Comparison of ENCODE assay signal across 16 cellular contexts in genomic region chr2:224134003-224134734, GRCh38.
DNase-seq lines count a peak whose midpoint lies in the region; ATAC-seq and TF ChIP-seq lines count a peak whose summit lies in the region.
"Had no signal": no experiment of that assay in that cellular context is flagged by ENCODE, and none has a peak within 500 bp of the region (broad histone marks: within the 10 kb centered on the region; RNA-seq: fewer than 3 reads in every experiment).

No MANE protein-coding gene starts in this region.

- H3K27me3 ChIP-seq in SK-N-SH (ENCODE audit: insufficient read depth), result no peaks in the 10 kb centered on the region
- H3K27me3 ChIP-seq in GM23338 (ENCODE audit: insufficient read depth), result no peaks in the 10 kb centered on the region
- no peaks in the 10 kb centered on the region for H3K27me3 ChIP-seq in mesendoderm (ENCODE audit: insufficient read depth, low read length, poor library complexity)
- H3K27me3 ChIP-seq: BLaER1 had no signal

- no peak overlapping the region for H3K23ac ChIP-seq in mesendoderm (ENCODE audit: low read length)

- H2AK5ac ChIP-seq in mesendoderm (ENCODE audit: low read length), result no peak overlapping the region

- H3K36me3 ChIP-seq in SK-N-SH (replicated peaks in 1 of 2; ENCODE audit: control insufficient read depth in 1 of 2, insufficient read depth in 2 of 2, low read length in 1 of 2) (no peaks in the 10 kb centered on the region), GM23338 (ENCODE audit: insufficient read depth) (no peaks in the 10 kb centered on the region), mesendoderm (ENCODE audit: control insufficient read depth, insufficient read depth, low read length) (no peaks in the 10 kb centered on the region)
- H3K36me3 ChIP-seq: BLaER1, HAP-1 had no signal

- no peak overlapping the region for H3K4ac ChIP-seq in mesendoderm (ENCODE audit: low read depth, low read length)

- H3K27me3 Mint-ChIP-seq in GM23338 (ENCODE audit: insufficient read depth, low read depth, poor library complexity) (peaks cover 3% of the 10 kb centered on the region), progenitor cell of endocrine pancreas (no peaks in the 10 kb centered on the region)

- H3K9me2 ChIP-seq in SK-N-SH (no peaks in the 10 kb centered on the region), GM23338 (ENCODE audit: insufficient read depth) (no peaks in the 10 kb centered on the region; the same call in 1 of the 2 replicates)

- no peak overlapping the region for H2BK5ac ChIP-seq in mesendoderm (ENCODE audit: low read length)

- no peak for TF ChIP-seq EP300 in SK-N-SH (IDR thresholded peaks at IDR 0.05; ENCODE audit: borderline replicate concordance in 1 of 2, low read depth in 1 of 2, low read length in 1 of 2)

- CTCF ChIA-PET in SK-N-SH (lab: Yijun Ruan, JAX), result no interaction called here

- H3K9ac ChIP-seq in SK-N-SH, result no peak overlapping the region
- H3K9ac ChIP-seq in mesendoderm (ENCODE audit: low read length), result no peak overlapping the region
- H3K9ac ChIP-seq: BLaER1 had no signal

- no peak overlapping the region for H4K8ac ChIP-seq in mesendoderm (ENCODE audit: low read depth, low read length)

- peak; percentile 49; the same call in 1 of the 3 replicates for ATAC-seq in SK-N-SH treated with all-trans-retinoic acid at 6 μM for 48 hours
- ATAC-seq in GM23338, result no peak

- H3F3A ChIP-seq in SK-N-SH (replicated peaks; ENCODE audit: insufficient read depth) (peaks cover 6% of the 10 kb centered on the region), GM23338 (replicated peaks; ENCODE audit: low read depth) (no peaks in the 10 kb centered on the region)

- H3K79me1 ChIP-seq in mesendoderm (ENCODE audit: low read length), result no peaks in the 10 kb centered on the region

- no peak overlapping the region for H4K5ac ChIP-seq in mesendoderm (ENCODE audit: low read length)

- WGBS in SK-N-SH (ENCODE audit: low lambda C conversion rate), result 85% methylated on average over 4 of the region's 4 CpGs
- WGBS in mesendoderm (ENCODE audit: extremely low coverage, insufficient coverage, low lambda C conversion rate), result no CpG with 5 or more reads among the region's 4 CpGs

- H4K20me1 ChIP-seq in SK-N-SH (ENCODE audit: insufficient read depth) (no peaks in the 10 kb centered on the region), GM23338 (replicated peaks; ENCODE audit: insufficient read depth) (no peaks in the 10 kb centered on the region)
- H4K20me1 ChIP-seq: BLaER1 had no signal

- DNase-seq in SK-N-SH (no peak), GM23338 (ENCODE audit: low spot score) (no peak), mesendoderm (peak; percentile 40), hepatic stellate cell (ENCODE audit: low spot score) (no peak), substantia nigra (lab: John Stamatoyannopoulos, UW) (no peak), ACHN (no peak), progenitor cell of endocrine pancreas (ENCODE audit: low spot score, unreplicated experiment) (no peak)
- DNase-seq: AML-193; Caco-2; CD8-positive, alpha-beta memory T cell; KG1 had no signal

- no peaks in the 10 kb centered on the region for H3K9me3 ChIP-seq in SK-N-SH
- H3K9me3 ChIP-seq: BLaER1, Caco-2, HAP-1 had no signal

- H3K36me3 Mint-ChIP-seq in GM23338 (ENCODE audit: low read depth) (no peaks in the 10 kb centered on the region), progenitor cell of endocrine pancreas (ENCODE audit: insufficient read depth) (no peaks in the 10 kb centered on the region)
- H3K36me3 Mint-ChIP-seq: CD8-positive, alpha-beta memory T cell had no signal

- H3K4me1 Mint-ChIP-seq in GM23338 (peaks cover 3% of the 10 kb centered on the region; the same call in 2 of the 3 replicates), progenitor cell of endocrine pancreas (ENCODE audit: low read depth) (no peaks in the 10 kb centered on the region)
- H3K4me1 Mint-ChIP-seq: CD8-positive, alpha-beta memory T cell; IgD-negative memory B cell had no signal

- no peak overlapping the region for H2BK120ac ChIP-seq in mesendoderm (ENCODE audit: low read depth, low read length)

- no peak for TF ChIP-seq CTCF in SK-N-SH (IDR thresholded peaks at IDR 0.05)
- TF ChIP-seq CTCF in GM23338 (conservative IDR thresholded peaks at IDR 0.05; ENCODE audit: low read depth in 2 of 2), result no peak
- TF ChIP-seq CTCF in progenitor cell of endocrine pancreas (IDR thresholded peaks at IDR 0.05; ENCODE audit: unreplicated experiment), result no peak

- H3K79me2 ChIP-seq in SK-N-SH (ENCODE audit: insufficient read depth) (no peaks in the 10 kb centered on the region), GM23338 (replicated peaks; ENCODE audit: insufficient read depth) (no peaks in the 10 kb centered on the region), mesendoderm (ENCODE audit: control insufficient read depth, insufficient read depth, low read length) (no peaks in the 10 kb centered on the region)

- H3K4me3 Mint-ChIP-seq in GM23338, result no peak overlapping the region
- H3K4me3 Mint-ChIP-seq in progenitor cell of endocrine pancreas (ENCODE audit: low read depth), result no peak overlapping the region
- H3K4me3 Mint-ChIP-seq: CD8-positive, alpha-beta memory T cell; IgD-negative memory B cell had no signal

- H3K27ac Mint-ChIP-seq in GM23338, result no peak overlapping the region
- H3K27ac Mint-ChIP-seq in progenitor cell of endocrine pancreas, result no peak overlapping the region
- H3K27ac Mint-ChIP-seq: CD8-positive, alpha-beta memory T cell; IgD-negative memory B cell had no signal

- H3K4me3 ChIP-seq in SK-N-SH (ENCODE audit: low read depth in 2 of 2, low read length in 1 of 2), result no peak overlapping the region
- H3K4me3 ChIP-seq in GM23338, result no peak overlapping the region
- H3K4me3 ChIP-seq in mesendoderm (ENCODE audit: low read length), result no peak overlapping the region
- H3K4me3 ChIP-seq: BLaER1, HAP-1 had no signal

- H3K9me3 Mint-ChIP-seq in GM23338 (no peaks in the 10 kb centered on the region), progenitor cell of endocrine pancreas (ENCODE audit: low read depth) (peaks cover 4% of the 10 kb centered on the region)
- H3K9me3 Mint-ChIP-seq: CD8-positive, alpha-beta memory T cell had no signal

- POLR2A ChIA-PET in SK-N-SH (lab: Yijun Ruan, JAX), result no interaction called here

- peaks cover 0 to 8% of the 10 kb centered on the region in 2 experiments; a peak in 1 of 4 replicates for H3K4me1 ChIP-seq in SK-N-SH (ENCODE audit: control insufficient read depth in 1 of 2, insufficient read depth in 2 of 2, low read depth in 1 of 2, low read length in 1 of 2)
- no peaks in the 10 kb centered on the region for H3K4me1 ChIP-seq in GM23338 (ENCODE audit: insufficient read depth)
- no peaks in the 10 kb centered on the region for H3K4me1 ChIP-seq in mesendoderm (ENCODE audit: control insufficient read depth, low read depth, low read length)
- H3K4me1 ChIP-seq: BLaER1, Caco-2, HAP-1 had no signal

- H2AFZ ChIP-seq in SK-N-SH (ENCODE audit: low read depth) (no peak overlapping the region), GM23338 (peak overlapping the region; percentile 72; the same call in 1 of the 2 replicates)

- H3K27ac ChIP-seq in SK-N-SH (ENCODE audit: low read depth in 2 of 2, low read length in 1 of 2) (peak overlapping the region in 1 of 2 experiments; percentile 22; a peak in 1 of 4 replicates), GM23338 (ENCODE audit: low read depth) (no peak overlapping the region), mesendoderm (ENCODE audit: low read depth, low read length) (no peak overlapping the region), substantia nigra (ENCODE audit: low read depth, low read length, poor library complexity, severe bottlenecking) (no peak overlapping the region)
- H3K27ac ChIP-seq: 22Rv1, BLaER1 had no signal

- H3K4me2 ChIP-seq in SK-N-SH (no peak overlapping the region), GM23338 (no peak overlapping the region), mesendoderm (ENCODE audit: low read length) (no peak overlapping the region)
- H3K4me2 ChIP-seq: BLaER1 had no signal

- H2BK15ac ChIP-seq in mesendoderm (replicated peaks; ENCODE audit: low read depth), result no peak overlapping the region

- in situ Hi-C loops in ACHN (cut with HindIII; ENCODE audit: low pct_ligation_motif_present, low pct_unique_long_range_greater_than_20kb, low sequenced_read_pairs), result no loop called here

- no peak overlapping the region for H3K18ac ChIP-seq in mesendoderm (ENCODE audit: low read length)

- no peak overlapping the region for H3K56ac ChIP-seq in mesendoderm (ENCODE audit: low read length)

- no peak for TF ChIP-seq RAD21 in SK-N-SH (IDR thresholded peaks at IDR 0.05; ENCODE audit: low read length)

TF ChIP-seq in SK-N-SH, 30 proteins besides CTCF, POLR2A, EP300 and RAD21 (continues in another document):
- TF ChIP-seq MEF2A (IDR thresholded peaks at IDR 0.05; ENCODE audit: borderline replicate concordance, low read depth), result no peak
- no peak for TF ChIP-seq SIN3A (IDR thresholded peaks at IDR 0.05; ENCODE audit: borderline replicate concordance, low read depth, low read length)
- no peak for TF ChIP-seq IRF3 (IDR thresholded peaks at IDR 0.05; ENCODE audit: low read depth, low read length)
- no peak for TF ChIP-seq GATA2 (CRISPR knock-in tag; IDR thresholded peaks at IDR 0.05)

TF ChIP-seq in GM23338, 12 proteins besides CTCF, POLR2A, EP300 and RAD21 (continues in another document):
- no peak for TF ChIP-seq JUNB (IDR thresholded peaks at IDR 0.05; ENCODE audit: unreplicated experiment)
- no peak for TF ChIP-seq ETS1 (IDR thresholded peaks at IDR 0.05)
- TF ChIP-seq EZH2phosphoT487 (IDR thresholded peaks at IDR 0.05; ENCODE audit: unreplicated experiment), result no peak
- no peak for TF ChIP-seq CREB1 (CRISPR knock-in tag; IDR thresholded peaks at IDR 0.05; ENCODE audit: low read depth)
